Comparison of ENCODE assay signal across 13 cellular contexts in the genomic region with DNA sequence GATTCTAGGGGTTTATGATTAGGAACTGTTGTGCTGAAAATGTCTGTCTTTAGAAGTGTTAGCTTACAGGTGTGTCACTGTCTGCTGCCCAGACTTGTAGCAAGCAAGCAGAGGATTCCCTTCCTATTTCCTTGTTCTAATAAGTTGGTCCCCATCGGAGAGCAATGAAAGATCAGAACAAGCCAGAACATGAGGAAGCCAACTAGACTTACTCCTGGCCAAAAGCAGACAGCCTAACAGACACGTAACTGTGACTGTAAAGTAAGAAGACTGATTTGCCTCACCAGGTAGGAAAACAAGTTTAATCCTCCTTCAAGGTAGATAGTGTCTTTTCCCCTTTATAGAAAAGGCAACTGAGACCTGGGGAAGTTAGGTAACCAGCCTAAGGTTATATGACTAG. TPM values are rescaled to one million over a fixed set of nuclear protein-coding genes. Genes with fewer than 3 reads are reported as not detected.
DNase-seq lines count a peak whose midpoint lies in the region; ATAC-seq lines count a peak whose summit lies in the region.
"Had no signal": no experiment of that assay in that cellular context is flagged by ENCODE, and none has a peak within 500 bp of the region (broad histone marks: within the 10 kb centered on the region; RNA-seq: fewer than 3 reads in every experiment).

No MANE protein-coding gene starts in this region.

- no peak overlapping the region for H3K4me3 Mint-ChIP-seq in activated naive CD8-positive, alpha-beta T cell
- H3K4me3 Mint-ChIP-seq in activated naive CD8-positive, alpha-beta T cell treated with anti-CD3 and anti-CD28 coated beads for 36 hours: no peak overlapping the region
- H3K4me3 Mint-ChIP-seq in dendritic cell treated with granulocyte-macrophage colony-stimulating factor and Interleukin-4, amounts not matched to agents 40 ng/mL and 50 ng/mL, for 4 days: no peak overlapping the region

- peaks cover 66% of the 10 kb centered on the region for H3K4me1 Mint-ChIP-seq in activated naive CD8-positive, alpha-beta T cell (ENCODE audit: low read depth)
- peaks cover 52% of the 10 kb centered on the region for H3K4me1 Mint-ChIP-seq in activated naive CD8-positive, alpha-beta T cell treated with anti-CD3 and anti-CD28 coated beads for 36 hours
- peaks cover 31% of the 10 kb centered on the region for H3K4me1 Mint-ChIP-seq in dendritic cell treated with granulocyte-macrophage colony-stimulating factor and Interleukin-4, amounts not matched to agents 40 ng/mL and 50 ng/mL, for 4 days (ENCODE audit: low read depth)

- no peaks in the 10 kb centered on the region for H3K9me3 Mint-ChIP-seq in activated naive CD8-positive, alpha-beta T cell (ENCODE audit: low read depth)
- H3K9me3 Mint-ChIP-seq in activated naive CD8-positive, alpha-beta T cell treated with anti-CD3 and anti-CD28 coated beads for 36 hours: no peaks in the 10 kb centered on the region
- no peaks in the 10 kb centered on the region for H3K9me3 Mint-ChIP-seq in dendritic cell treated with granulocyte-macrophage colony-stimulating factor and Interleukin-4, amounts not matched to agents 40 ng/mL and 50 ng/mL, for 4 days

- intact Hi-C loops in dendritic cell treated with granulocyte-macrophage colony-stimulating factor and Interleukin-4, amounts not matched to agents 40 ng/mL and 50 ng/mL, for 4 days (cut with micrococcal nuclease): no loop called here

- peak overlapping the region; percentile 38 for H3K27ac Mint-ChIP-seq in activated naive CD8-positive, alpha-beta T cell
- no peak overlapping the region for H3K27ac Mint-ChIP-seq in activated naive CD8-positive, alpha-beta T cell treated with anti-CD3 and anti-CD28 coated beads for 36 hours
- H3K27ac Mint-ChIP-seq in dendritic cell treated with granulocyte-macrophage colony-stimulating factor and Interleukin-4, amounts not matched to agents 40 ng/mL and 50 ng/mL, for 4 days: peak overlapping the region; percentile 55

- DNase-seq in activated naive CD8-positive, alpha-beta T cell treated with anti-CD3 and anti-CD28 coated beads for 36 hours: no peak
- DNase-seq in kidney tubule cell (ENCODE audit: low spot score): peak; percentile 23
- DNase-seq in epidermal melanocyte (ENCODE audit: insufficient read length, low spot score): no peak
- DNase-seq in activated T-cell treated with anti-CD3 and anti-CD28 coated beads, Interleukin-2, amount 50 U/mL, for 48 hours: no peak
- DNase-seq: GM23248, NCI-H1092, NCI-H510A, RPMI8226 had no signal

- peaks cover 3% of the 10 kb centered on the region for H3K36me3 Mint-ChIP-seq in activated naive CD8-positive, alpha-beta T cell
- H3K36me3 Mint-ChIP-seq in activated naive CD8-positive, alpha-beta T cell treated with anti-CD3 and anti-CD28 coated beads for 36 hours: peaks cover 33% of the 10 kb centered on the region
- peaks cover 24% of the 10 kb centered on the region for H3K36me3 Mint-ChIP-seq in dendritic cell treated with granulocyte-macrophage colony-stimulating factor and Interleukin-4, amounts not matched to agents 40 ng/mL and 50 ng/mL, for 4 days (ENCODE audit: low read depth)

- H3K27me3 Mint-ChIP-seq in activated naive CD8-positive, alpha-beta T cell: no peaks in the 10 kb centered on the region
- no peaks in the 10 kb centered on the region for H3K27me3 Mint-ChIP-seq in activated naive CD8-positive, alpha-beta T cell treated with anti-CD3 and anti-CD28 coated beads for 36 hours
- no peaks in the 10 kb centered on the region for H3K27me3 Mint-ChIP-seq in dendritic cell treated with granulocyte-macrophage colony-stimulating factor and Interleukin-4, amounts not matched to agents 40 ng/mL and 50 ng/mL, for 4 days

- ATAC-seq in HG02763 (IDR thresholded peaks at IDR 0.05; ENCODE audit: unreplicated experiment): no peak
- no peak for ATAC-seq in GM19023 (IDR thresholded peaks at IDR 0.05; ENCODE audit: unreplicated experiment)
- ATAC-seq: K562 had no signal

RNA-seq across cellular contexts. Expression of a gene that starts 12.5 kb away (rescaled TPM):
- total RNA-seq in activated naive CD8-positive, alpha-beta T cell treated with anti-CD3 and anti-CD28 coated beads for 36 hours: 100 to 1,000 TPM; 162 to 165 TPM

RNA-seq across cellular contexts. Expression of a gene that starts 13.9 kb away (rescaled TPM):
- 1 to 10 TPM; 3.8 to 4.0 TPM for total RNA-seq in activated naive CD8-positive, alpha-beta T cell treated with anti-CD3 and anti-CD28 coated beads for 36 hours
